8 cellular contexts compared by ENCODE assay signal in genomic region chr12:51483533-51483833, GRCh38. TPM values are rescaled to one million over a fixed set of nuclear protein-coding genes. Genes with fewer than 3 reads are reported as not detected.
A peak's percentile ranks its signal among the peaks of the same experiment; 100 is the strongest.
DNase-seq lines count a peak whose midpoint lies in the region; ATAC-seq, FAIRE-seq and TF ChIP-seq lines count a peak whose summit lies in the region.
"Not testable (repeated sequence)": the region's sequence is repeated elsewhere in the genome, so short reads cannot be mapped to it uniquely, and the experiment has no call there.

No MANE protein-coding gene starts in this region.

- not testable (repeated sequence) for H3K9me2 ChIP-seq in SK-N-SH

- H3K4me3 ChIP-seq in SK-N-SH (ENCODE audit: low read depth in 2 of 2, low read length in 1 of 2) = not testable (repeated sequence)

- H3F3A ChIP-seq in SK-N-SH (replicated peaks; ENCODE audit: insufficient read depth) = not testable (repeated sequence)

- peak; percentile 70 for FAIRE-seq in endometrium (lab: Jason Lieb, UNC)

- peak overlapping the region; percentile 77 for H3K4me3 Mint-ChIP-seq in CD4-positive, alpha-beta T cell
- H3K4me3 Mint-ChIP-seq in activated CD8-positive, alpha-beta T cell treated with anti-CD3 and anti-CD28 coated beads for 36 hours = peak overlapping the region; percentile 70
- H3K4me3 Mint-ChIP-seq in activated naive CD8-positive, alpha-beta T cell = peak overlapping the region; percentile 71
- not testable (repeated sequence) for H3K4me3 Mint-ChIP-seq in mesothelial cell of epicardium
- peak overlapping the region; percentile 62 to 72 for H3K4me3 Mint-ChIP-seq in stimulated activated naive CD8-positive, alpha-beta T cell treated with anti-CD3 and anti-CD28 coated beads, Interleukin-15, amount 100 ng/mL, for 72 hours

- H2AFZ ChIP-seq in SK-N-SH (ENCODE audit: low read depth) = not testable (repeated sequence)

- H3K4me1 ChIP-seq in SK-N-SH (ENCODE audit: control insufficient read depth in 1 of 2, insufficient read depth in 2 of 2, low read depth in 1 of 2, low read length in 1 of 2) = not testable (repeated sequence)

- not testable (repeated sequence) for TF ChIP-seq RAD21 in Ishikawa (IDR thresholded peaks at IDR 0.05; ENCODE audit: low read depth); SK-N-SH (IDR thresholded peaks at IDR 0.05; ENCODE audit: low read length)

- peak; percentile 34 for ATAC-seq in CD4-positive, alpha-beta T cell (ENCODE audit: poor library complexity)
- peak; percentile 20 for ATAC-seq in activated CD8-positive, alpha-beta T cell treated with anti-CD3 and anti-CD28 coated beads for 36 hours
- ATAC-seq in stimulated activated naive CD8-positive, alpha-beta T cell treated with anti-CD3 and anti-CD28 coated beads, Interleukin-15, amount 100 ng/mL, for 72 hours = not testable (repeated sequence)

- H3K4me1 Mint-ChIP-seq in CD4-positive, alpha-beta T cell (ENCODE audit: low read depth) = peaks cover 43% of the 10 kb centered on the region
- H3K4me1 Mint-ChIP-seq in activated CD8-positive, alpha-beta T cell treated with anti-CD3 and anti-CD28 coated beads for 36 hours (ENCODE audit: low read depth) = peaks cover 43% of the 10 kb centered on the region
- peaks cover 47% of the 10 kb centered on the region for H3K4me1 Mint-ChIP-seq in activated naive CD8-positive, alpha-beta T cell (ENCODE audit: low read depth)
- H3K4me1 Mint-ChIP-seq in mesothelial cell of epicardium = peaks cover 16% of the 10 kb centered on the region
- peaks cover 47% of the 10 kb centered on the region for H3K4me1 Mint-ChIP-seq in stimulated activated naive CD8-positive, alpha-beta T cell treated with anti-CD3 and anti-CD28 coated beads, Interleukin-15, amount 100 ng/mL, for 72 hours

- H3K36me3 Mint-ChIP-seq in CD4-positive, alpha-beta T cell (ENCODE audit: low read depth); activated CD8-positive, alpha-beta T cell treated with anti-CD3 and anti-CD28 coated beads for 36 hours (ENCODE audit: low read depth); activated naive CD8-positive, alpha-beta T cell; mesothelial cell of epicardium: not testable (repeated sequence)

- H3K27me3 ChIP-seq in CD4-positive, alpha-beta T cell (ENCODE audit: control insufficient read depth, insufficient read depth, low read length); SK-N-SH (ENCODE audit: insufficient read depth): not testable (repeated sequence)

- CTCF ChIA-PET in CD4-positive, alpha-beta T cell (lab: Charles Lee) = interaction anchor here (1.6 kb wide), 1 partner anchor 88 kb away, joined by 3 read pairs; no protein-coding TSS in a partner anchor
- CTCF ChIA-PET in SK-N-SH (lab: Yijun Ruan, JAX) = interaction anchor here (0.8 to 2.7 kb wide), 5 partner anchors 8 to 44 kb away, joined by 3 to 7 read pairs (median 6); no protein-coding TSS in a partner anchor
- CTCF ChIA-PET in activated CD8-positive, alpha-beta T cell treated with anti-CD3 and anti-CD28 coated beads for 36 hours (lab: Charles Lee) = not testable (repeated sequence)

- not testable (repeated sequence) for H3K79me2 ChIP-seq in SK-N-SH (ENCODE audit: insufficient read depth)

- not testable (repeated sequence) for TF ChIP-seq EP300 in Ishikawa (IDR thresholded peaks at IDR 0.05; ENCODE audit: borderline replicate concordance); SK-N-SH (IDR thresholded peaks at IDR 0.05; ENCODE audit: borderline replicate concordance in 1 of 2, low read depth in 1 of 2, low read length in 1 of 2)

- H3K27ac ChIP-seq in CD4-positive, alpha-beta T cell (ENCODE audit: low read depth, low read length); SK-N-SH (ENCODE audit: low read depth in 2 of 2, low read length in 1 of 2): not testable (repeated sequence)

- intact Hi-C loops in CD4-positive, alpha-beta T cell (cut with DNase I, micrococcal nuclease); activated CD8-positive, alpha-beta T cell treated with anti-CD3 and anti-CD28 coated beads for 36 hours (cut with micrococcal nuclease): not testable (repeated sequence)

- not testable (repeated sequence) for H4K20me1 ChIP-seq in SK-N-SH (ENCODE audit: insufficient read depth)

- not testable (repeated sequence) for H3K9me3 Mint-ChIP-seq in CD4-positive, alpha-beta T cell; activated CD8-positive, alpha-beta T cell treated with anti-CD3 and anti-CD28 coated beads for 36 hours; activated naive CD8-positive, alpha-beta T cell (ENCODE audit: low read depth); mesothelial cell of epicardium; stimulated activated naive CD8-positive, alpha-beta T cell treated with anti-CD3 and anti-CD28 coated beads, Interleukin-15, amount 100 ng/mL, for 72 hours

- not testable (repeated sequence) for DNase-seq in CD4-positive, alpha-beta T cell; SK-N-SH; activated CD8-positive, alpha-beta T cell treated with anti-CD3 and anti-CD28 coated beads for 36 hours; mesothelial cell of epicardium (ENCODE audit: low spot score in 2 of 2, unreplicated experiment in 2 of 2); stimulated activated naive CD8-positive, alpha-beta T cell treated with anti-CD3 and anti-CD28 coated beads, Interleukin-15, amount 100 ng/mL, for 72 hours

- H3K27me3 Mint-ChIP-seq in CD4-positive, alpha-beta T cell; activated CD8-positive, alpha-beta T cell treated with anti-CD3 and anti-CD28 coated beads for 36 hours; activated naive CD8-positive, alpha-beta T cell; mesothelial cell of epicardium (ENCODE audit: low read depth); stimulated activated naive CD8-positive, alpha-beta T cell treated with anti-CD3 and anti-CD28 coated beads, Interleukin-15, amount 100 ng/mL, for 72 hours: not testable (repeated sequence)

- not testable (repeated sequence) for H3K36me3 ChIP-seq in SK-N-SH (replicated peaks in 1 of 2; ENCODE audit: control insufficient read depth in 1 of 2, insufficient read depth in 2 of 2, low read length in 1 of 2)

- not testable (repeated sequence) for H3K9me3 ChIP-seq in CD4-positive, alpha-beta T cell (ENCODE audit: control insufficient read depth, low read length); SK-N-SH

- POLR2A ChIA-PET in CD4-positive, alpha-beta T cell (lab: Charles Lee); SK-N-SH (lab: Yijun Ruan, JAX); activated CD8-positive, alpha-beta T cell treated with anti-CD3 and anti-CD28 coated beads for 36 hours (lab: Charles Lee): not testable (repeated sequence)

- 80% methylated on average over 1 of the region's 1 CpG for WGBS in SK-N-SH (ENCODE audit: low lambda C conversion rate)

- not testable (repeated sequence) for H3K9ac ChIP-seq in SK-N-SH

- H3K27ac Mint-ChIP-seq in CD4-positive, alpha-beta T cell = peak overlapping the region; percentile 80
- H3K27ac Mint-ChIP-seq in activated CD8-positive, alpha-beta T cell treated with anti-CD3 and anti-CD28 coated beads for 36 hours = peak overlapping the region; percentile 93
- peak overlapping the region; percentile 84 for H3K27ac Mint-ChIP-seq in activated naive CD8-positive, alpha-beta T cell
- H3K27ac Mint-ChIP-seq in mesothelial cell of epicardium = peak overlapping the region; percentile 82
- H3K27ac Mint-ChIP-seq in stimulated activated naive CD8-positive, alpha-beta T cell treated with anti-CD3 and anti-CD28 coated beads, Interleukin-15, amount 100 ng/mL, for 72 hours = peak overlapping the region; percentile 79 to 91

- not testable (repeated sequence) for H3K4me2 ChIP-seq in SK-N-SH

- TF ChIP-seq CTCF in CD4-positive, alpha-beta T cell (IDR thresholded peaks at IDR 0.05); SK-N-SH (IDR thresholded peaks at IDR 0.05); activated CD8-positive, alpha-beta T cell treated with anti-CD3 and anti-CD28 coated beads for 36 hours (IDR thresholded peaks at IDR 0.05); mesothelial cell of epicardium (IDR thresholded peaks at IDR 0.05; ENCODE audit: unreplicated experiment): not testable (repeated sequence)

TF ChIP-seq in Ishikawa, 13 proteins besides CTCF, POLR2A, EP300 and RAD21:
- peak; percentile 49; the same call in 1 of the 2 replicates for TF ChIP-seq NFIC (IDR thresholded peaks at IDR 0.05)

TF ChIP-seq in SK-N-SH, 30 proteins besides CTCF, POLR2A, EP300 and RAD21:
- TF ChIP-seq TCF12 (IDR thresholded peaks at IDR 0.05) (0 out of 2 replicates have a peak, but pooled peaks have one; percentile 35), NFIC (IDR thresholded peaks at IDR 0.05; ENCODE audit: borderline replicate concordance) (peak; percentile 56; the same call in 1 of the 2 replicates)

RNA-seq across cellular contexts. Expression of gene SLC4A8, which starts 58.9 kb away (rescaled TPM):
- 1 to 10 TPM; 1.3 to 1.8 TPM for total RNA-seq in CD4-positive, alpha-beta T cell
- polyA plus RNA-seq in SK-N-SH (2012; rRNA removed) = 3.6 and 5.2 TPM in 2 replicates
- 3.9 TPM in 2 replicates for polyA plus RNA-seq in SK-N-SH (2012; cell fraction: cytosol; rRNA removed)
- polyA plus RNA-seq in SK-N-SH (2012; cell fraction: nucleus; rRNA removed) = 4.2 and 4.9 TPM in 2 replicates
- total RNA-seq in activated CD8-positive, alpha-beta T cell treated with anti-CD3 and anti-CD28 coated beads for 36 hours = 1 to 10 TPM; 1.1 to 2.7 TPM
- total RNA-seq in mesothelial cell of epicardium = 17.5 to 21.2 TPM (median 17.6 TPM) in 3 replicates
